Comparison of ENCODE assay signal across 9 cellular contexts in the genomic region with DNA sequence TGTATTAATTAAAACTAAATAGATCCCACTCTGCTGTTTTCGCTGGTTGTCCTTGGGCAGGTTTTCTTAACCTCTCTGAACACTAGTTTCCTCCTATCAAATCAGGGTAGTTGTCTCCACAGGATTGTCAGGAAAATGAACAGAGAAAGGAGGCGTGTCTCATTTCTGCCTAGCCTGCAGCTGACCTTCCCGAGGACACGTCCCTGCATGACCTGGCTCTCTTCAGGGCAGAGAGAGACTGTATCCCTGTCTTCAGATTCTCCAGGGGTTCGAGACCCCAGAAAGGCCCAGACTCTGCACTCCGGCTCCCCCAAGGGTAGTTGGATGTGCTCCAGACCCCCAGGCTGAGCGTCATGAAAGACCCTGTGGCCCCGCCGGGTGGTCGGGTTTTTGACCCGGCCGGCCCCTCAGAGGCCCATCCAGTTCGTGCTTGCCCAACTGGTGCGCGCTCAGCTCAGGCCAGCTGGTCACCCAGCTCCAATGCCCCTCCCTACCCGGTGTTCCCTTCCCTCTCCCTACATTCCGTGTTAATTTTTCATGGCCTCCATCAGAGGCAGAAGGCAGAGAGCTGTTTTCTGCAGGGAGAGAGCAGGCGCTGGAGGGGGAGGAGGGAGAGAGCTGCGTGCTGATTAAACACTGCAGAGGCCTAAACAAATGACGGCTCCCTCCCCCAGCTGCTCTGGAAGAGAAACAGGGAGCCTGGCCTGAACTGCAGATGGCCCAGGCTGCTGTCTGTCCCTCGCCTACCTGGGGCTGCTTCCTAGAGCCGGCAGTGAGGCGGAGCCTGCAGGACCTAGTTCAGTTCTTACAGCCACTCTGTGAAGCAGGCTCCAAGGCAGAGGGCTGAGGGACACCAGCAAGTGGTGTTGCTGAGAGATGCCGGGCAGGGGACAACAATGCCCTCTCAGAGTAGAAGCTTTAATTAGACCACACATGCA.
A peak's percentile ranks its signal among the peaks of the same experiment; 100 is the strongest.
DNase-seq lines count a peak whose midpoint lies in the region; ATAC-seq, FAIRE-seq and TF ChIP-seq lines count a peak whose summit lies in the region.
"Had no signal": no experiment of that assay in that cellular context is flagged by ENCODE, and none has a peak within 500 bp of the region (broad histone marks: within the 10 kb centered on the region; RNA-seq: fewer than 3 reads in every experiment).

No MANE protein-coding gene starts in this region.

- no peak overlapping the region for H3K4me3 ChIP-seq in OCI-LY7 (ENCODE audit: low read depth, low read length, poor library complexity, severe bottlenecking)
- no peak overlapping the region for H3K4me3 ChIP-seq in heart right ventricle
- H3K4me3 ChIP-seq in rectal smooth muscle tissue (ENCODE audit: low read length) = no peak overlapping the region

- no peaks in the 10 kb centered on the region for H3K36me3 Mint-ChIP-seq in activated CD4-positive, alpha-beta T cell treated with anti-CD3 and anti-CD28 coated beads, Interleukin-2, amount 10 ng/mL, durations not matched to agents 7 days and 5 days (ENCODE audit: low read depth)

- H2AFZ ChIP-seq in OCI-LY7 (ENCODE audit: low read length) = no peak overlapping the region

- H3K27ac ChIP-seq in OCI-LY7 (ENCODE audit: low read depth, low read length, poor library complexity, severe bottlenecking) (peak overlapping the region; percentile 44), heart right ventricle (peak overlapping the region in 9 of 10 donors; percentile 23 to 81 (median 58)), rectal smooth muscle tissue (ENCODE audit: low read depth, low read length) (peak overlapping the region; percentile 84)

- POLR2A ChIA-PET in OCI-LY7 (lab: Charles Lee) = interaction anchor here (0.7 to 6.2 kb wide), 7 partner anchors 11 to 160 kb away, joined by 3 to 60 read pairs (median 4); no protein-coding TSS in a partner anchor
- POLR2A ChIA-PET in activated CD4-positive, alpha-beta T cell treated with anti-CD3 and anti-CD28 coated beads, Interleukin-2, amount 10 ng/mL, durations not matched to agents 7 days and 5 days (lab: Charles Lee) = no interaction called here

- peaks cover 4% of the 10 kb centered on the region for H3K4me1 Mint-ChIP-seq in activated CD4-positive, alpha-beta T cell treated with anti-CD3 and anti-CD28 coated beads, Interleukin-2, amount 10 ng/mL, durations not matched to agents 7 days and 5 days

- FAIRE-seq in GM12891 (lab: Jason Lieb, UNC) = no peak

- no peaks in the 10 kb centered on the region for H3K27me3 Mint-ChIP-seq in activated CD4-positive, alpha-beta T cell treated with anti-CD3 and anti-CD28 coated beads, Interleukin-2, amount 10 ng/mL, durations not matched to agents 7 days and 5 days

- TF ChIP-seq CTCF in OCI-LY7 (conservative IDR thresholded peaks at IDR 0.05; ENCODE audit: low read length) = no peak
- no peak for TF ChIP-seq CTCF in heart right ventricle (IDR thresholded peaks at IDR 0.05)

- H3K4me3 Mint-ChIP-seq in activated CD4-positive, alpha-beta T cell treated with anti-CD3 and anti-CD28 coated beads, Interleukin-2, amount 10 ng/mL, durations not matched to agents 7 days and 5 days = no peak overlapping the region

- H3K36me3 ChIP-seq in OCI-LY7 (ENCODE audit: insufficient read depth, low read length) (peaks cover 21% of the 10 kb centered on the region; the same call in 1 of the 2 replicates), heart right ventricle (peaks cover 0 to 50% (median 0%) of the 10 kb centered on the region in 9 donors), rectal smooth muscle tissue (ENCODE audit: control insufficient read depth, insufficient read depth, low read length) (no peaks in the 10 kb centered on the region)

- peaks cover 16% of the 10 kb centered on the region for H4K20me1 ChIP-seq in OCI-LY7 (ENCODE audit: insufficient read depth, low read length)

- no peak for TF ChIP-seq POLR2A in GM12891 (IDR thresholded peaks at IDR 0.05; ENCODE audit: low read depth, low read length)

- H3K9me3 Mint-ChIP-seq in activated CD4-positive, alpha-beta T cell treated with anti-CD3 and anti-CD28 coated beads, Interleukin-2, amount 10 ng/mL, durations not matched to agents 7 days and 5 days = no peaks in the 10 kb centered on the region

- no peaks in the 10 kb centered on the region for H3K9me2 ChIP-seq in OCI-LY7 (ENCODE audit: insufficient read depth, low read length)

- no peak overlapping the region for H3K9ac ChIP-seq in rectal smooth muscle tissue (ENCODE audit: low read length)

- peak overlapping the region; percentile 39 for H3K4me2 ChIP-seq in OCI-LY7 (ENCODE audit: low read length)

- H3K9me3 ChIP-seq in OCI-LY7 (ENCODE audit: low read length) (no peaks in the 10 kb centered on the region), heart right ventricle (no peaks in the 10 kb centered on the region)

- ATAC-seq in heart right ventricle (peak; percentile 21 to 56 (median 48)), HG03196 (IDR thresholded peaks at IDR 0.05; ENCODE audit: unreplicated experiment) (no peak)

- no TSS peak for BruUV-seq in OCI-LY7 (replicated peaks; lab: Mats Ljungman, UMichigan)

- CTCF ChIA-PET in OCI-LY7 (lab: Charles Lee; ENCODE audit: unreplicated experiment) = interaction anchor here (0.5 to 1.2 kb wide), 4 partner anchors 10 to 1038 kb away, joined by 3 to 6 read pairs (median 3); no protein-coding TSS in a partner anchor
- CTCF ChIA-PET in activated CD4-positive, alpha-beta T cell treated with anti-CD3 and anti-CD28 coated beads, Interleukin-2, amount 10 ng/mL, durations not matched to agents 7 days and 5 days (lab: Charles Lee) = interaction anchor here (1.0 to 2.4 kb wide), 4 partner anchors 11 to 26 kb away, joined by 3 to 9 read pairs (median 4); no protein-coding TSS in a partner anchor

- no peaks in the 10 kb centered on the region for H3K27me3 ChIP-seq in heart right ventricle
- no peaks in the 10 kb centered on the region for H3K27me3 ChIP-seq in rectal smooth muscle tissue (ENCODE audit: control insufficient read depth, insufficient read depth, low read length)

- WGBS in heart right ventricle, 2 donors = 33 to 43% methylated on average over 24 of the region's 24 CpGs

- DNase-seq in GM12891 (ENCODE audit: insufficient read length, low spot score) (no peak), OCI-LY7 (ENCODE audit: low spot score) (no peak), heart right ventricle (no peak), activated gamma-delta T cell treated with Interleukin-2 at 50 U/mL for 16 hours (no peak), OCI-M1 (lab: John Stamatoyannopoulos, UW) (no peak)
- no peak for DNase-seq in activated CD4-positive, alpha-beta T cell treated with anti-CD3 and anti-CD28 coated beads, Interleukin-2, amount 10 ng/mL, durations not matched to agents 7 days and 5 days
- DNase-seq: effector memory CD4-positive, alpha-beta T cell had no signal

- intact Hi-C loops in OCI-LY7 (cut with micrococcal nuclease; ENCODE audit: unreplicated experiment) = no loop called here
- intact Hi-C loops in heart right ventricle (cut with DNase I) = no loop called here

- peaks cover 46% of the 10 kb centered on the region; the same call in 1 of the 2 replicates for H3K79me2 ChIP-seq in OCI-LY7 (ENCODE audit: insufficient read depth, low read depth, low read length)

- H3K4me1 ChIP-seq in OCI-LY7 (ENCODE audit: insufficient read depth, low read length, poor library complexity, severe bottlenecking) (peaks cover 45% of the 10 kb centered on the region), heart right ventricle (peaks cover 24 to 93% (median 70%) of the 10 kb centered on the region in 9 donors), rectal smooth muscle tissue (ENCODE audit: control insufficient read depth, insufficient read depth, low read length) (peaks cover 28% of the 10 kb centered on the region)

- H3K27ac Mint-ChIP-seq in activated CD4-positive, alpha-beta T cell treated with anti-CD3 and anti-CD28 coated beads, Interleukin-2, amount 10 ng/mL, durations not matched to agents 7 days and 5 days = no peak overlapping the region

TF ChIP-seq in GM12891, 5 proteins besides CTCF, POLR2A, EP300 and RAD21:
- TF ChIP-seq SPI1 (IDR thresholded peaks at IDR 0.05; ENCODE audit: low read depth, low read length) (no peak), POLR2AphosphoS5 (IDR thresholded peaks at IDR 0.05; ENCODE audit: low read depth, low read length) (peak; percentile 21; the same call in 1 of the 2 replicates), TAF1 (IDR thresholded peaks at IDR 0.05; ENCODE audit: low read depth, low read length) (no peak)
